In genomic region chr19:38317104-38317612, GRCh38 we compare ENCODE assay signal across 8 cellular contexts. TPM values are rescaled to one million over a fixed set of nuclear protein-coding genes. Genes with fewer than 3 reads are reported as not detected.
A peak's percentile ranks its signal among the peaks of the same experiment; 100 is the strongest.
DNase-seq lines count a peak whose midpoint lies in the region; ATAC-seq and TF ChIP-seq lines count a peak whose summit lies in the region.

No MANE protein-coding gene starts in this region.

- no peak for TF ChIP-seq EP300 in tibial nerve (IDR thresholded peaks at IDR 0.05)

- TF ChIP-seq POLR2A in adrenal gland (IDR thresholded peaks at IDR 0.05) (no peak), tibial nerve (IDR thresholded peaks at IDR 0.05) (no peak), gastrocnemius medialis (IDR thresholded peaks at IDR 0.05) (no peak)

- H3K4me1 ChIP-seq in OCI-LY1 (ENCODE audit: insufficient read depth, low read length, severe bottlenecking), result peaks cover 54% of the 10 kb centered on the region
- peaks cover 34 to 38% of the 10 kb centered on the region in 2 donors for H3K4me1 ChIP-seq in adrenal gland (replicated peaks in 1 of 2)
- H3K4me1 ChIP-seq in osteoblast (ENCODE audit: insufficient read depth, low read length), result peaks cover 28% of the 10 kb centered on the region
- peaks cover 0 to 42% (median 15%) of the 10 kb centered on the region in 4 donors for H3K4me1 ChIP-seq in tibial nerve
- peaks cover 6 to 9% of the 10 kb centered on the region in 2 donors for H3K4me1 ChIP-seq in gastrocnemius medialis

- H3K27ac ChIP-seq in OCI-LY1 (ENCODE audit: low read depth, low read length, poor library complexity, severe bottlenecking) (peak overlapping the region; percentile 20), adrenal gland (peak overlapping the region in 3 of 5 donors; percentile 11 to 88 (median 81)), osteoblast (ENCODE audit: low read depth, low read length) (no peak overlapping the region), tibial nerve (peak overlapping the region in 2 of 4 donors; percentile 89 to 90), gastrocnemius medialis (peak overlapping the region in 2 of 4 donors; percentile 85 to 93)

- in situ Hi-C loops in gastrocnemius medialis (cut with MboI; ENCODE audit: low sequenced_read_pairs in 4 of 4), result no loop called here

- H2AFZ ChIP-seq in OCI-LY1 (ENCODE audit: low read length) (peak overlapping the region; percentile 15; the same call in 1 of the 2 replicates), osteoblast (ENCODE audit: low read length) (no peak overlapping the region)

- peak overlapping the region; percentile 33; the same call in 1 of the 2 replicates for H3K9ac ChIP-seq in OCI-LY1 (ENCODE audit: low read length)

- H3K4me3 ChIP-seq in GM12865 (ENCODE audit: low read depth, low read length), result peak overlapping the region; percentile 21; the same call in 1 of the 2 replicates
- H3K4me3 ChIP-seq in OCI-LY1 (ENCODE audit: low read depth, low read length, poor library complexity, severe bottlenecking), result peak overlapping the region; percentile 50
- H3K4me3 ChIP-seq in adrenal gland, result peak overlapping the region in 1 of 4 donors; percentile 60
- H3K4me3 ChIP-seq in osteoblast (ENCODE audit: insufficient read depth, low read length), result no peak overlapping the region
- H3K4me3 ChIP-seq in tibial nerve, result peak overlapping the region in 1 of 4 donors; percentile 58
- H3K4me3 ChIP-seq in gastrocnemius medialis, result no peak overlapping the region

- WGBS in adrenal gland, 4 donors, result 50 to 73% (median 65%) methylated on average over 11 of the region's 11 CpGs
- 70 to 84% methylated on average over 11 of the region's 11 CpGs for WGBS in tibial nerve, 2 donors

- no peaks in the 10 kb centered on the region; the same call in 1 of the 2 replicates for H3K27me3 ChIP-seq in OCI-LY1 (ENCODE audit: insufficient read depth, low read length)
- H3K27me3 ChIP-seq in adrenal gland, result no peaks in the 10 kb centered on the region
- H3K27me3 ChIP-seq in osteoblast (ENCODE audit: insufficient read depth, low read length), result no peaks in the 10 kb centered on the region
- peaks cover 0 to 8% of the 10 kb centered on the region in 2 donors for H3K27me3 ChIP-seq in tibial nerve
- peaks cover 0 to 14% (median 4%) of the 10 kb centered on the region in 3 donors for H3K27me3 ChIP-seq in gastrocnemius medialis

- H3K9me2 ChIP-seq in OCI-LY1 (ENCODE audit: low read depth, low read length), result no peaks in the 10 kb centered on the region

- no peaks in the 10 kb centered on the region for H4K20me1 ChIP-seq in OCI-LY1 (ENCODE audit: insufficient read depth, low read length)
- peaks cover 1% of the 10 kb centered on the region for H4K20me1 ChIP-seq in osteoblast (ENCODE audit: insufficient read depth, low read length)

- no peaks in the 10 kb centered on the region for H3K36me3 ChIP-seq in OCI-LY1 (ENCODE audit: insufficient read depth, low read length)
- no peaks in the 10 kb centered on the region for H3K36me3 ChIP-seq in adrenal gland (replicated peaks in 1 of 2)
- no peaks in the 10 kb centered on the region for H3K36me3 ChIP-seq in osteoblast (ENCODE audit: insufficient read depth, low read length)
- no peaks in the 10 kb centered on the region for H3K36me3 ChIP-seq in tibial nerve
- H3K36me3 ChIP-seq in gastrocnemius medialis, result no peaks in the 10 kb centered on the region

- H3K9me3 ChIP-seq in OCI-LY1 (ENCODE audit: low read length), result no peaks in the 10 kb centered on the region
- H3K9me3 ChIP-seq in adrenal gland (replicated peaks in 1 of 3), result no peaks in the 10 kb centered on the region
- H3K9me3 ChIP-seq in osteoblast (ENCODE audit: low read depth, low read length), result no peaks in the 10 kb centered on the region
- H3K9me3 ChIP-seq in tibial nerve, result no peaks in the 10 kb centered on the region
- no peaks in the 10 kb centered on the region for H3K9me3 ChIP-seq in gastrocnemius medialis

- H3K4me2 ChIP-seq in OCI-LY1 (ENCODE audit: low read length) (peak overlapping the region; percentile 56), osteoblast (ENCODE audit: insufficient read depth, low read length) (no peak overlapping the region)

- no peaks in the 10 kb centered on the region for H3F3A ChIP-seq in OCI-LY1 (ENCODE audit: insufficient read depth, low read length)

- H3K79me2 ChIP-seq in OCI-LY1 (ENCODE audit: insufficient read depth, low read length) (no peaks in the 10 kb centered on the region), osteoblast (ENCODE audit: insufficient read depth, low read length) (peaks cover 39% of the 10 kb centered on the region)

- intact Hi-C loops in adrenal gland (cut with DNase I) (no loop called here), gastrocnemius medialis (cut with DNase I; ENCODE audit: low total_unique reads) (loop anchor here (5.0 kb wide), 1 partner anchor 410 kb away; the partner anchor contains the start of genes SIPA1L3 and WDR87)

- TF ChIP-seq CTCF in GM12865 (IDR thresholded peaks at IDR 0.05; ENCODE audit: insufficient read depth, low read depth, low read length, missing control alignments) (no peak), OCI-LY1 (IDR thresholded peaks at IDR 0.05; ENCODE audit: low read length) (no peak), adrenal gland (IDR thresholded peaks at IDR 0.05) (no peak), osteoblast (IDR thresholded peaks at IDR 0.05; ENCODE audit: extremely low read depth, low read depth, low read length) (no peak), tibial nerve (IDR thresholded peaks at IDR 0.05) (no peak), gastrocnemius medialis (IDR thresholded peaks at IDR 0.05 in 4 of 5, conservative IDR thresholded peaks at IDR 0.05 in 1 of 5) (no peak)

- DNase-seq in GM12865 (ENCODE audit: low read depth), result peak; percentile 23
- peak in 2 of 7 donors; percentile 11 to 28 for DNase-seq in adrenal gland
- peak; percentile 41 for DNase-seq in osteoblast (ENCODE audit: insufficient read length, low spot score, missing footprints)
- DNase-seq in tibial nerve (ENCODE audit: low spot score in 2 of 2), result no peak
- no peak for DNase-seq in NCI-H187 (lab: John Stamatoyannopoulos, UW)
- DNase-seq in gastrocnemius medialis, result no peak

- ATAC-seq in GM18520 (IDR thresholded peaks at IDR 0.05; ENCODE audit: unreplicated experiment) (no peak), gastrocnemius medialis (no peak)

RNA-seq across cellular contexts. Expression of gene YIF1B, which starts 1.4 kb away (rescaled TPM):
- total RNA-seq in adrenal gland (10 to 100 TPM; 31.0 to 57.0 (median 37.7) TPM), osteoblast (55.0 and 58.9 TPM in 2 replicates), tibial nerve (10 to 100 TPM; 30.8 to 57.3 (median 46.0) TPM), gastrocnemius medialis (10 to 100 TPM; 28.3 to 39.5 (median 31.9) TPM)
- 10 to 100 TPM; 23.5 to 53.0 (median 42.1) TPM for polyA plus RNA-seq in adrenal gland

RNA-seq across cellular contexts. Expression of gene KCNK6, which starts 2.5 kb away (rescaled TPM):
- 1 to 10 TPM; 2.6 to 5.4 (median 4.3) TPM for total RNA-seq in adrenal gland
- polyA plus RNA-seq in adrenal gland, result 1 to 10 TPM; 2.2 to 6.0 (median 2.7) TPM
- 5.4 and 6.5 TPM in 2 replicates for total RNA-seq in osteoblast
- total RNA-seq in tibial nerve, result 1 to 10 TPM; 2.6 to 5.4 (median 3.3) TPM
- under 1 TPM; 0.15 to 0.90 (median 0.41) TPM for total RNA-seq in gastrocnemius medialis

RNA-seq across cellular contexts. Expression of gene C19orf33, which starts 13.1 kb away (rescaled TPM):
- total RNA-seq in adrenal gland (1 to 10 TPM in 5 of 8 donors, under 1 TPM in 1, not detected in 2; 0.88 to 7.6 (median 3.1) TPM), osteoblast (not detected in 2 replicates), tibial nerve (100 to 1,000 TPM in 3 of 4 donors, 10 to 100 TPM in 1; 76.8 to 627 (median 335) TPM), gastrocnemius medialis (1 to 10 TPM in 2 of 4 donors, not detected in 2; 5.8 to 7.0 TPM)
- 10 to 100 TPM in 2 of 3 donors, not detected in 1; 33.7 to 46.2 TPM for polyA plus RNA-seq in adrenal gland

RNA-seq across cellular contexts. Expression of gene CATSPERG, which starts 18.5 kb away (rescaled TPM):
- 1 to 10 TPM in 7 of 8 donors, under 1 TPM in 1; 0.30 to 8.8 (median 3.2) TPM for total RNA-seq in adrenal gland
- 1 to 10 TPM; 1.5 to 3.7 (median 2.1) TPM for polyA plus RNA-seq in adrenal gland
- 1.2 and 2.2 TPM in 2 replicates for total RNA-seq in osteoblast
- total RNA-seq in tibial nerve, result 10 to 100 TPM in 1 of 4 donors, 1 to 10 TPM in 3; 3.3 to 10.2 (median 6.2) TPM
- total RNA-seq in gastrocnemius medialis, result 1 to 10 TPM in 3 of 4 donors, under 1 TPM in 1; 0.72 to 4.9 (median 1.7) TPM

RNA-seq across cellular contexts. Expression of gene SPINT2, which starts 52.8 kb away (rescaled TPM):
- 100 to 1,000 TPM in 1 of 8 donors, 10 to 100 TPM in 7; 38.1 to 233 (median 76.0) TPM for total RNA-seq in adrenal gland
- polyA plus RNA-seq in adrenal gland, result 10 to 100 TPM; 33.4 to 44.0 (median 33.8) TPM
- total RNA-seq in osteoblast, result 1.8 and 2.2 TPM in 2 replicates
- total RNA-seq in tibial nerve, result 10 to 100 TPM; 39.0 to 79.1 (median 45.5) TPM
- total RNA-seq in gastrocnemius medialis, result 1 to 10 TPM in 3 of 4 donors, under 1 TPM in 1; 0.26 to 4.0 (median 1.6) TPM

Comparison
In these comparisons a context has a peak if more than half of its experiments do, and no peak if none do; other contexts are left out.
1. DNase-seq: peak in GM12865 (single experiment) and osteoblast (single experiment); none in tibial nerve (0 of 2), NCI-H187 (0 of 2) and gastrocnemius medialis (0 of 2).
2. H3K4me3 ChIP-seq: peak in GM12865 (single experiment) and OCI-LY1 (single experiment); none in osteoblast (single experiment) and gastrocnemius medialis (0 of 4).
3. RNA of gene C19orf33, which starts 13.1 kb away (total RNA-seq): 76.8 to 627 TPM in tibial nerve; 5.8 to 7.0 TPM in gastrocnemius medialis, 0.88 to 7.6 TPM in adrenal gland and not detected in osteoblast; every median in the first group is over 4 times any median in the second.